ENCODE assay signal across 23 cellular contexts in the genomic region with DNA sequence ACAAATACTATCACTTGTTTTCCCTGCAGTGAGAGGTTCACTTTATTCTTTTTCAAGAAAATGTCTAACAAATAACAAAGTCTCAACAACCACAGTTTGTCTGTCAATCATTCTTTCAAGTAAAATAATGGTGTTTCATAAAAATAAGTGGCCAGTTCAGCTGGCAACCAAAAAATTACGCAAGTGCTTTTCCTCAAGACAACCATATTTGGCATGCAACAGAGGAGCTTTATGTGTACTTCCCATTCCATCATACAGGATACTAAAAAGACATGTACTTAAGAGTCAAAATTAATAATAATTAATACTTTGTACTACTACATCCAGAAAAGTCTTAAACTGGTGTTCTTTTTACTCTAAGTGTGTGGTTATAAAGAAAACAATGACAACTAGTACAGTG. TPM values are rescaled to one million over a fixed set of nuclear protein-coding genes. Genes with fewer than 3 reads are reported as not detected.
DNase-seq lines count a peak whose midpoint lies in the region; ATAC-seq, FAIRE-seq and TF ChIP-seq lines count a peak whose summit lies in the region.
"Had no signal": no experiment of that assay in that cellular context is flagged by ENCODE, and none has a peak within 500 bp of the region (broad histone marks: within the 10 kb centered on the region; RNA-seq: fewer than 3 reads in every experiment).

No MANE protein-coding gene starts in this region.

- H3K79me2 ChIP-seq in HepG2 (ENCODE audit: insufficient read depth, low read length), result peaks cover 10% of the 10 kb centered on the region

- intact Hi-C loops in HepG2 (cut with micrococcal nuclease; ENCODE audit: unreplicated experiment) (no loop called here), right lobe of liver (cut with DNase I) (no loop called here)

- H3K4me3 ChIP-seq in HepG2 (replicated peaks in 1 of 3; ENCODE audit: insufficient read depth in 1 of 3, low read depth in 2 of 3, low read length in 3 of 3) (no peak overlapping the region), right lobe of liver (no peak overlapping the region)
- H3K4me3 ChIP-seq: A549; BLaER1 treated with 17β-estradiol and CSF1 and Interleukin-3, amounts not matched to agents 10 nM and 100 nM had no signal

- in situ Hi-C loops in HepG2 (cut with HindIII; ENCODE audit: extremely low pct_ligation_motif_present, low pct_unique_long_range_greater_than_20kb), result no loop called here

- H3K36me3 ChIP-seq in HepG2 (replicated peaks in 1 of 2; ENCODE audit: control insufficient read depth in 1 of 2, insufficient read depth in 2 of 2, low read length in 2 of 2), result peaks cover 10 to 27% of the 10 kb centered on the region in 2 experiments
- peaks cover 0 to 7% (median 2%) of the 10 kb centered on the region in 4 donors for H3K36me3 ChIP-seq in right lobe of liver

- no peak for DNase-seq in HepG2 (ENCODE audit: low spot score)
- no peak for DNase-seq in right lobe of liver
- peak; percentile 28 for DNase-seq in MV-4-11 (lab: John Stamatoyannopoulos, UW)
- peak; percentile 7 for DNase-seq in amniotic epithelial cell (ENCODE audit: low read depth)
- DNase-seq in globus pallidus (ENCODE audit: low spot score), result no peak
- DNase-seq in GM20000 (ENCODE audit: low spot score), result no peak
- DNase-seq: 8988T; ACHN; AML-193; BE2C; Calu3; CD4-positive, alpha-beta memory T cell; COR-L47; DMS53; DMS79 treated with DMSO at 0.1 percent for 48 hours; GF-D8; GOT3; H7; HCEC 1CT had no signal

- POLR2A ChIA-PET in HepG2 (lab: Yijun Ruan, JAX), result no interaction called here

- no peak for FAIRE-seq in HepG2 (lab: Jason Lieb, UNC)
- FAIRE-seq: A549, GM18507 had no signal

- H2AFZ ChIP-seq in HepG2 (ENCODE audit: low read length), result no peak overlapping the region

- H3K4me1 ChIP-seq in HepG2 (ENCODE audit: insufficient read depth, low read length) (no peaks in the 10 kb centered on the region), right lobe of liver (no peaks in the 10 kb centered on the region)
- H3K4me1 ChIP-seq: A549; BLaER1 treated with 17β-estradiol and CSF1 and Interleukin-3, amounts not matched to agents 10 nM and 100 nM had no signal

- no peak for TF ChIP-seq RAD21 in HepG2 (CRISPR knock-in tag; IDR thresholded peaks at IDR 0.05)

- no peaks in the 10 kb centered on the region for H3K27me3 ChIP-seq in HepG2 (ENCODE audit: control insufficient read depth in 1 of 2, insufficient read depth in 2 of 2, low read length in 2 of 2)
- H3K27me3 ChIP-seq in right lobe of liver, result no peaks in the 10 kb centered on the region
- H3K27me3 ChIP-seq: BE2C; BLaER1 treated with 17β-estradiol and CSF1 and Interleukin-3, amounts not matched to agents 10 nM and 100 nM had no signal

- H3K27ac ChIP-seq in HepG2 (ENCODE audit: extremely low read length, insufficient read depth, low read length) (no peak overlapping the region), right lobe of liver (no peak overlapping the region)
- H3K27ac ChIP-seq: A549; BLaER1 treated with 17β-estradiol and CSF1 and Interleukin-3, amounts not matched to agents 10 nM and 100 nM had no signal

- no peak for TF ChIP-seq EP300 in HepG2 (IDR thresholded peaks at IDR 0.05; ENCODE audit: low read depth in 2 of 2, low read length in 2 of 2)
- TF ChIP-seq EP300 in HepG2 (CRISPR knock-in tag; IDR thresholded peaks at IDR 0.05; ENCODE audit: borderline replicate concordance), result no peak

- no peak for ATAC-seq in HepG2
- no peak for ATAC-seq in right lobe of liver
- ATAC-seq in HG03139 (IDR thresholded peaks at IDR 0.05; ENCODE audit: unreplicated experiment), result no peak
- ATAC-seq: A549 had no signal

- WGBS in HepG2 (ENCODE audit: low lambda C conversion rate), result 97% methylated on average over 1 of the region's 1 CpG
- WGBS in right lobe of liver (ENCODE audit: insufficient coverage, low coverage, low lambda C conversion rate, missing lambda C conversion rate), result 100% methylated on average over 1 of the region's 1 CpG

- H3K4me2 ChIP-seq in HepG2 (ENCODE audit: low read depth, low read length), result no peak overlapping the region
- H3K4me2 ChIP-seq: A549; BLaER1 treated with 17β-estradiol and CSF1 and Interleukin-3, amounts not matched to agents 10 nM and 100 nM had no signal

- no TSS peak for BruUV-seq in HepG2 (replicated peaks; lab: Mats Ljungman, UMichigan)

- TF ChIP-seq POLR2A in HepG2 (IDR thresholded peaks at IDR 0.05; ENCODE audit: insufficient read depth in 1 of 2, low read depth in 2 of 2, low read length in 2 of 2) (no peak), right lobe of liver (IDR thresholded peaks at IDR 0.05) (no peak)

- H4K20me1 ChIP-seq in HepG2 (ENCODE audit: insufficient read depth, low read length), result no peaks in the 10 kb centered on the region

- CTCF ChIA-PET in HepG2 (lab: Yijun Ruan, JAX; ENCODE audit: low intra/inter-chr PET ratio, low total read pairs), result no interaction called here

- TF ChIP-seq CTCF in HepG2 (CRISPR knock-in tag; IDR thresholded peaks at IDR 0.05) (no peak), right lobe of liver (IDR thresholded peaks at IDR 0.05) (no peak), GM20000 (IDR thresholded peaks at IDR 0.05; ENCODE audit: extremely low read depth, missing control alignments) (no peak)

- H3K9me3 ChIP-seq in HepG2 (ENCODE audit: low read length), result peaks cover 15% of the 10 kb centered on the region
- H3K9me3 ChIP-seq in right lobe of liver, result no peaks in the 10 kb centered on the region
- H3K9me3 ChIP-seq: BE2C had no signal

- H3K9ac ChIP-seq in HepG2 (ENCODE audit: insufficient read depth, low read depth, low read length), result no peak overlapping the region
- H3K9ac ChIP-seq: BLaER1 treated with 17β-estradiol and CSF1 and Interleukin-3, amounts not matched to agents 10 nM and 100 nM had no signal

TF ChIP-seq in HepG2, 621 proteins besides CTCF, POLR2A, EP300 and RAD21:
- TF ChIP-seq ZNF883 (CRISPR knock-in tag; IDR thresholded peaks at IDR 0.05; ENCODE audit: not compliant biosample characterization) (no peak), ZFP82 (CRISPR knock-in tag; IDR thresholded peaks at IDR 0.05; ENCODE audit: borderline replicate concordance) (no peak), SRF (IDR thresholded peaks at IDR 0.05; ENCODE audit: low read depth, low read length) (peak; percentile 74), ARHGAP35 (CRISPR knock-in tag; IDR thresholded peaks at IDR 0.05; ENCODE audit: borderline replicate concordance) (no peak), ZFP1 (CRISPR knock-in tag; IDR thresholded peaks at IDR 0.05) (peak; percentile 98), SNRNP70 (IDR thresholded peaks at IDR 0.05; ENCODE audit: low read depth, low read length) (no peak), ZSCAN9 (CRISPR knock-in tag; IDR thresholded peaks at IDR 0.05; ENCODE audit: borderline replicate concordance) (no peak), ZNF232 (CRISPR knock-in tag; IDR thresholded peaks at IDR 0.05; ENCODE audit: borderline replicate concordance) (no peak), ZNF432 (CRISPR knock-in tag; IDR thresholded peaks at IDR 0.05; ENCODE audit: borderline replicate concordance) (no peak), CEBPB (IDR thresholded peaks at IDR 0.05; ENCODE audit: borderline replicate concordance, low read depth, low read length) (0 out of 2 replicates have a peak, but pooled peaks have one; percentile 15)

RNA-seq across cellular contexts. Expression of a gene that starts 34.6 kb away (rescaled TPM):
- total RNA-seq in HepG2 (2016; rRNA removed; fragmentation: Illumina TruSeq; extraction: Trizol) (48.0 and 56.8 TPM in 2 replicates), right lobe of liver (10 to 100 TPM; 12.8 to 27.8 (median 16.3) TPM)
- 13.1 and 21.9 TPM in 2 replicates for total RNA-seq in HepG2 (2016; cell fraction: cytosol; rRNA removed; fragmentation: Illumina TruSeq; extraction: Trizol; ENCODE audit: low read depth)
- total RNA-seq in HepG2 (2016; cell fraction: insoluble cytoplasmic fraction; rRNA removed; fragmentation: Illumina TruSeq; extraction: Trizol), result 45.0 and 61.9 TPM in 2 replicates
- 42.6 and 44.2 TPM in 2 replicates for total RNA-seq in HepG2 (2016; cell fraction: membrane; rRNA removed; fragmentation: Illumina TruSeq; extraction: Trizol)
- total RNA-seq in HepG2 (2016; cell fraction: nucleus; rRNA removed; fragmentation: Illumina TruSeq; extraction: Trizol), result 29.4 and 34.0 TPM in 2 replicates
- 15.0 and 21.3 TPM in 2 replicates for polyA plus RNA-seq in HepG2 (2011; rRNA removed)
- polyA plus RNA-seq in HepG2 (2011; cell fraction: cytosol; rRNA removed), result 7.3 and 11.1 TPM in 2 replicates
- 4.8 and 5.6 TPM in 2 replicates for polyA plus RNA-seq in HepG2 (2011; cell fraction: nucleus; rRNA removed)
- 20.3 and 21.3 TPM in 2 replicates for polyA plus RNA-seq in HepG2 (2012)
- 17.0 and 23.6 TPM in 2 replicates for polyA plus RNA-seq in HepG2 (2016; cell fraction: cytosol; fragmentation: Illumina TruSeq; extraction: Trizol; ENCODE audit: low read depth)
- 45.3 and 56.4 TPM in 2 replicates for polyA plus RNA-seq in HepG2 (2016; cell fraction: insoluble cytoplasmic fraction; fragmentation: Illumina TruSeq; extraction: Trizol; ENCODE audit: low read depth)
- polyA plus RNA-seq in HepG2 (2016; cell fraction: membrane; fragmentation: Illumina TruSeq; extraction: Trizol; ENCODE audit: low read depth), result 26.5 and 29.5 TPM in 2 replicates
- polyA plus RNA-seq in HepG2 (2016; cell fraction: nucleus; fragmentation: Illumina TruSeq; extraction: Trizol; ENCODE audit: insufficient read depth, low read depth), result 22.5 and 23.3 TPM in 2 replicates
- polyA minus RNA-seq in HepG2 (2011; rRNA and poly(A)+ RNA removed; ENCODE audit: low replicate concordance), result 5.8 and 12.9 TPM in 2 replicates
- polyA minus RNA-seq in HepG2 (2011; cell fraction: cytosol; rRNA and poly(A)+ RNA removed), result 11.5 and 15.6 TPM in 2 replicates
- 51.4 and 60.9 TPM in 2 replicates for polyA minus RNA-seq in HepG2 (2011; cell fraction: nucleus; rRNA and poly(A)+ RNA removed)

Comparison
In these comparisons a context has a peak if more than half of its experiments do, and no peak if none do; other contexts are left out.
1. DNase-seq: peak in MV-4-11 (single experiment) and amniotic epithelial cell (single experiment); none in HepG2 (single experiment), right lobe of liver (0 of 3), globus pallidus (single experiment) and GM20000 (single experiment).